In genomic region chr9:23643656-23644258, GRCh38 we compare ENCODE assay signal across 21 cellular contexts.
A peak's percentile ranks its signal among the peaks of the same experiment; 100 is the strongest.
DNase-seq lines count a peak whose midpoint lies in the region; ATAC-seq, FAIRE-seq and TF ChIP-seq lines count a peak whose summit lies in the region.
"Had no signal": no experiment of that assay in that cellular context is flagged by ENCODE, and none has a peak within 500 bp of the region (broad histone marks: within the 10 kb centered on the region; RNA-seq: fewer than 3 reads in every experiment).

No MANE protein-coding gene starts in this region.

- H3K4me3 Mint-ChIP-seq in endodermal cell = no peak overlapping the region

- H3K9me3 ChIP-seq in endodermal cell (ENCODE audit: control insufficient read depth, low read length) = no peaks in the 10 kb centered on the region
- H3K9me3 ChIP-seq in mesenchymal stem cell (ENCODE audit: control insufficient read depth, low read length) = peaks cover 3% of the 10 kb centered on the region
- H3K9me3 ChIP-seq: A549; BLaER1 treated with 17β-estradiol and CSF1 and Interleukin-3, amounts not matched to agents 10 nM and 100 nM had no signal

- no peaks in the 10 kb centered on the region for H3K27me3 ChIP-seq in endodermal cell (ENCODE audit: control insufficient read depth, insufficient read depth, low read length, poor library complexity, severe bottlenecking)
- H3K27me3 ChIP-seq in mesenchymal stem cell (ENCODE audit: control insufficient read depth in 1 of 2, insufficient read depth in 1 of 2, low read length in 2 of 2) = no peaks in the 10 kb centered on the region
- H3K27me3 ChIP-seq: BLaER1 treated with 17β-estradiol and CSF1 and Interleukin-3, amounts not matched to agents 10 nM and 100 nM had no signal

- ATAC-seq in HG02610 (IDR thresholded peaks at IDR 0.05; ENCODE audit: unreplicated experiment) (no peak), GM18517 (IDR thresholded peaks at IDR 0.05; ENCODE audit: unreplicated experiment) (no peak)
- ATAC-seq: A549 had no signal

- no peak overlapping the region for H3K4me2 ChIP-seq in mesenchymal stem cell (ENCODE audit: low read length, poor library complexity, severe bottlenecking)
- H3K4me2 ChIP-seq: A549; BLaER1 treated with 17β-estradiol and CSF1 and Interleukin-3, amounts not matched to agents 10 nM and 100 nM had no signal

- no peak overlapping the region for H3K14ac ChIP-seq in mesenchymal stem cell (ENCODE audit: low read length in 2 of 2)

- H3K4me1 ChIP-seq in endodermal cell (ENCODE audit: control insufficient read depth, insufficient read depth, low read length) = no peaks in the 10 kb centered on the region
- no peaks in the 10 kb centered on the region for H3K4me1 ChIP-seq in mesenchymal stem cell (ENCODE audit: control insufficient read depth, insufficient read depth, low read depth, low read length)
- H3K4me1 ChIP-seq: A549; BLaER1 treated with 17β-estradiol and CSF1 and Interleukin-3, amounts not matched to agents 10 nM and 100 nM had no signal

- H3K4me1 Mint-ChIP-seq in endodermal cell = no peaks in the 10 kb centered on the region

- no peak overlapping the region for H2BK12ac ChIP-seq in mesenchymal stem cell (ENCODE audit: low read length in 2 of 2)

- no peak overlapping the region for H3K18ac ChIP-seq in mesenchymal stem cell (ENCODE audit: low read depth in 1 of 2, low read length in 2 of 2)

- no peak overlapping the region for H3K4ac ChIP-seq in mesenchymal stem cell (ENCODE audit: low read depth in 1 of 2, low read length in 2 of 2)

- no peak overlapping the region for H3K27ac Mint-ChIP-seq in endodermal cell

- H2BK15ac ChIP-seq in mesenchymal stem cell (ENCODE audit: low read depth, poor library complexity, severe bottlenecking) = no peak overlapping the region

- DNase-seq in G401 (ENCODE audit: low spot score) = peak; percentile 35
- DNase-seq in RCC 7860 (ENCODE audit: low spot score) = peak; percentile 82
- no peak for DNase-seq in endodermal cell
- DNase-seq in mesenchymal stem cell = peak; percentile 1
- no peak for DNase-seq in GM10266 (ENCODE audit: extremely low spot score)
- DNase-seq in KG1 (lab: John Stamatoyannopoulos, UW) = no peak
- DNase-seq: DMS153, EL, H7, MM.1S, NCI-H1092 treated with DMSO at 0.1 percent for 48 hours, NCI-H2081 treated with DMSO at 0.1 percent for 48 hours, NCI-H2227 treated with DMSO at 0.1 percent for 48 hours, NCI-H526 treated with DMSO at 0.1 percent for 48 hours, RPMI8226, SIG-M5 had no signal

- H3K9me3 Mint-ChIP-seq in endodermal cell = no peaks in the 10 kb centered on the region

- no peaks in the 10 kb centered on the region for H3K27me3 Mint-ChIP-seq in endodermal cell (ENCODE audit: insufficient read depth)

- in situ Hi-C loops in G401 (cut with HindIII; ENCODE audit: low sequenced_read_pairs) = no loop called here

- TF ChIP-seq CTCF in endodermal cell (conservative IDR thresholded peaks at IDR 0.05) (peak; percentile 50), GM10266 (IDR thresholded peaks at IDR 0.05; ENCODE audit: control insufficient read depth, insufficient read depth, low read depth, missing control alignments) (no peak)

- H4K91ac ChIP-seq in mesenchymal stem cell (ENCODE audit: low read length) = no peak overlapping the region

- no peaks in the 10 kb centered on the region for H3K79me1 ChIP-seq in mesenchymal stem cell (replicated peaks; ENCODE audit: low read length, poor library complexity, severe bottlenecking)

- H2BK120ac ChIP-seq in mesenchymal stem cell (ENCODE audit: low read depth, low read length) = no peak overlapping the region

- peaks cover 2% of the 10 kb centered on the region for H3K36me3 Mint-ChIP-seq in endodermal cell (ENCODE audit: low read depth)

- 97 to 100% methylated on average over 1 of the region's 1 CpG for WGBS in endodermal cell (ENCODE audit: insufficient coverage in 1 of 2, insufficient read length in 1 of 2), 2 experiments
- 92% methylated on average over 1 of the region's 1 CpG for WGBS in mesenchymal stem cell

- H4K8ac ChIP-seq in mesenchymal stem cell (ENCODE audit: low read length) = no peak overlapping the region

- H2AK5ac ChIP-seq in mesenchymal stem cell (ENCODE audit: low read length, severe bottlenecking) = no peak overlapping the region

- no peak overlapping the region for H2AFZ ChIP-seq in mesenchymal stem cell (ENCODE audit: low read depth, low read length)

- H3K27ac ChIP-seq in endodermal cell (ENCODE audit: low read depth, low read length) = no peak overlapping the region
- no peak overlapping the region for H3K27ac ChIP-seq in mesenchymal stem cell (ENCODE audit: low read length, poor library complexity, severe bottlenecking)
- H3K27ac ChIP-seq: A549; BLaER1 treated with 17β-estradiol and CSF1 and Interleukin-3, amounts not matched to agents 10 nM and 100 nM had no signal

- peak; percentile 68 for FAIRE-seq in RCC 7860 (lab: Jason Lieb, UNC)
- FAIRE-seq: A549, GM19239 had no signal

- H2BK5ac ChIP-seq in mesenchymal stem cell (ENCODE audit: low read depth, low read length, poor library complexity, severe bottlenecking) = no peak overlapping the region

- no peak overlapping the region for H3K23ac ChIP-seq in mesenchymal stem cell (ENCODE audit: low read length in 2 of 2)

- H3K9ac ChIP-seq in endodermal cell (ENCODE audit: extremely low read depth, low read length, poor library complexity, severe bottlenecking) = no peak overlapping the region
- H3K9ac ChIP-seq in mesenchymal stem cell (ENCODE audit: low read length) = no peak overlapping the region
- H3K9ac ChIP-seq: BLaER1 treated with 17β-estradiol and CSF1 and Interleukin-3, amounts not matched to agents 10 nM and 100 nM had no signal

- no peaks in the 10 kb centered on the region for H3K36me3 ChIP-seq in endodermal cell (ENCODE audit: control insufficient read depth, insufficient read depth, low read length)
- no peaks in the 10 kb centered on the region for H3K36me3 ChIP-seq in mesenchymal stem cell (ENCODE audit: control insufficient read depth in 1 of 2, insufficient read depth in 2 of 2, low read depth in 1 of 2, low read length in 2 of 2)
- H3K36me3 ChIP-seq: BLaER1 treated with 17β-estradiol and CSF1 and Interleukin-3, amounts not matched to agents 10 nM and 100 nM had no signal

- H3K4me3 ChIP-seq in endodermal cell (ENCODE audit: low read length) (no peak overlapping the region), mesenchymal stem cell (ENCODE audit: insufficient read depth in 1 of 2, low read depth in 1 of 2, low read length in 2 of 2) (no peak overlapping the region)
- H3K4me3 ChIP-seq: A549; BLaER1 treated with 17β-estradiol and CSF1 and Interleukin-3, amounts not matched to agents 10 nM and 100 nM had no signal

Comparison
In these comparisons a context has a peak if more than half of its experiments do, and no peak if none do; other contexts are left out.
1. DNase-seq: peak in G401 (single experiment), RCC 7860 (single experiment) and mesenchymal stem cell (single experiment); none in endodermal cell (single experiment), GM10266 (single experiment) and KG1 (single experiment).